Comparison of ENCODE assay signal across 9 cellular contexts in genomic region chr13:23460309-23460708, GRCh38. TPM values are rescaled to one million over a fixed set of nuclear protein-coding genes. Genes with fewer than 3 reads are reported as not detected.
A peak's percentile ranks its signal among the peaks of the same experiment; 100 is the strongest.
DNase-seq lines count a peak whose midpoint lies in the region; ATAC-seq and TF ChIP-seq lines count a peak whose summit lies in the region.
"Had no signal": no experiment of that assay in that cellular context is flagged by ENCODE, and none has a peak within 500 bp of the region (broad histone marks: within the 10 kb centered on the region; RNA-seq: fewer than 3 reads in every experiment).

No MANE protein-coding gene starts in this region.

- no peaks in the 10 kb centered on the region for H3K27me3 ChIP-seq in OCI-LY3 (ENCODE audit: low read depth, low read length)
- no peaks in the 10 kb centered on the region for H3K27me3 ChIP-seq in uterus

- DNase-seq in GM10248 (ENCODE audit: extremely low spot score) (peak; percentile 45), uterus (no peak), pons (ENCODE audit: low spot score) (no peak), HuH-7.5 (ENCODE audit: low spot score) (no peak), head of caudate nucleus (no peak)
- DNase-seq: foreskin melanocyte had no signal

- H3K27ac ChIP-seq in OCI-LY3 (ENCODE audit: low read length): 0 out of 2 replicates have a peak overlapping the region, but pooled peaks have one; percentile 14
- no peak overlapping the region for H3K27ac ChIP-seq in uterus

- H3K79me2 ChIP-seq in OCI-LY3 (ENCODE audit: low read length): no peaks in the 10 kb centered on the region

- ATAC-seq in GM19452 (IDR thresholded peaks at IDR 0.05; ENCODE audit: unreplicated experiment) (peak; percentile 73), HG03064 (IDR thresholded peaks at IDR 0.05; ENCODE audit: low read depth, unreplicated experiment) (peak; percentile 94)

- no peak for TF ChIP-seq POLR2A in uterus (IDR thresholded peaks at IDR 0.05)

- H3K36me3 ChIP-seq in OCI-LY3 (replicated peaks; ENCODE audit: low read depth, low read length) (no peaks in the 10 kb centered on the region), uterus (no peaks in the 10 kb centered on the region)

- peak overlapping the region; percentile 53 for H3K4me2 ChIP-seq in OCI-LY3 (ENCODE audit: low read length)

- no peak overlapping the region for H2AFZ ChIP-seq in OCI-LY3 (ENCODE audit: low read depth, low read length)

- H4K20me1 ChIP-seq in OCI-LY3 (ENCODE audit: insufficient read depth, low read length): no peaks in the 10 kb centered on the region

- CTCF ChIA-PET in GM10248 (lab: Yijun Ruan, JAX): interaction anchor here (0.9 to 1.6 kb wide), 2 partner anchors 10 to 71 kb away, joined by 3 read pairs; no protein-coding TSS in a partner anchor

- TF ChIP-seq CTCF in GM10248 (IDR thresholded peaks at IDR 0.05; ENCODE audit: control extremely low read depth, extremely low read depth, low read depth, missing control alignments): no peak
- TF ChIP-seq CTCF in OCI-LY3 (IDR thresholded peaks at IDR 0.05; ENCODE audit: low read depth, low read length): no peak
- TF ChIP-seq CTCF in uterus (IDR thresholded peaks at IDR 0.05): no peak

- H3K9me3 ChIP-seq in OCI-LY3 (ENCODE audit: insufficient read depth, low read length) (no peaks in the 10 kb centered on the region), uterus (no peaks in the 10 kb centered on the region)

- POLR2A ChIA-PET in GM10248 (lab: Yijun Ruan, JAX): no interaction called here

- H3K9ac ChIP-seq in OCI-LY3 (ENCODE audit: low read length): no peak overlapping the region

- intact Hi-C loops in uterus (cut with DNase I; ENCODE audit: low total_unique reads) (loop anchor here (10.0 kb wide), 1 partner anchor 414 kb away; no protein-coding TSS in a partner anchor), head of caudate nucleus (cut with DNase I) (no loop called here)

- H3K4me1 ChIP-seq in OCI-LY3 (ENCODE audit: low read length): peaks cover 30% of the 10 kb centered on the region
- no peaks in the 10 kb centered on the region for H3K4me1 ChIP-seq in uterus

- H3K4me3 ChIP-seq in OCI-LY3 (ENCODE audit: low read length) (no peak overlapping the region), uterus (no peak overlapping the region)

RNA-seq across cellular contexts. Expression of gene SACS, which starts 26.8 kb away (rescaled TPM):
- total RNA-seq in uterus: 10 to 100 TPM in 3 of 4 donors, 1 to 10 TPM in 1; 9.0 to 70.5 (median 20.5) TPM
